8 cellular contexts compared by ENCODE assay signal in the genomic region with DNA sequence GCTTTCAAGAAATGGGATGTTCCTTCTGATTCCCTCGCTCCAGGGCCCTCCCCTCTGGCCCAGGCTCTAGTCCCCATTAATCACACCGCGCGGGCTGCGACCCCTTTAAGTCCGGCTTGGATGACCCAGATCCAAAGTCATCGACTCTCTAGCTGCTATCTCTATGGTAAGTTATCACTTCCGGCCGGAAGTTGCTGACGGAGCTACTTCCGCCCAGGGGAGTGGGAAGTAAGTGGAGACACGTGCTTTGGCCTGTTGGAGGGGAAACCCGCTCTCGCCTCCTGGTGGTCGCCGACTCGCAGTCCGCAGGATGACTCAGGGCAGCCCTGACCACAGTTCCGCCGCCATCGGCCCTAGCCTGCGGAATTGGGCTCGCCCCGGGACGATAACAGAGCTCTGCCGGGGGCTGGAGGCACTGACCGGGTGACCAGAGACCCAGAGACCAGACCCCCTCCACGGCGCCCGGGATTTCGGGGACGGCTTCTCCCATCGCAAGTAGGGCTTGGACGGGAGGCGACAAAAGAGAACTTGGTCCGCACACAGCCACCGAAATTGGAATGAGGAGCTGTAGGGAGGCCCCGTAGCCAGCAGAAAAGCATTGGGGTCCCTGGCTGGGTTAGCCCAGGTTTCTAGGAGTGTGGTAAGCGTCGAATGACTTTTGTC. TPM values are rescaled to one million over a fixed set of nuclear protein-coding genes. Genes with fewer than 3 reads are reported as not detected.
DNase-seq lines count a peak whose midpoint lies in the region; ATAC-seq and TF ChIP-seq lines count a peak whose summit lies in the region.

No MANE protein-coding gene starts in this region.

- H3K4me3 Mint-ChIP-seq in activated T-helper 2 cell treated with anti-CD3 and anti-CD28 coated beads, Interferon-gamma antibody, Interleukin-2, Interleukin-4, amounts not matched to agents 10 μg/mL and 5 μg/mL and 100 μg/mL, durations not matched to agents 14 hours and 24 hours and 36 hours (ENCODE audit: low read depth) = peak overlapping the region; percentile 91
- peak overlapping the region; percentile 79 for H3K4me3 Mint-ChIP-seq in natural killer cell treated with Interleukin-12 subunit alpha and Interleukin-12 subunit beta and Interleukin-15 and Interleukin-18, amount 100 ng/mL, for 72 hours

- peaks cover 51% of the 10 kb centered on the region for H3K36me3 Mint-ChIP-seq in activated T-helper 2 cell treated with anti-CD3 and anti-CD28 coated beads, Interferon-gamma antibody, Interleukin-2, Interleukin-4, amounts not matched to agents 10 μg/mL and 5 μg/mL and 100 μg/mL, durations not matched to agents 14 hours and 24 hours and 36 hours (ENCODE audit: low read depth)
- peaks cover 14% of the 10 kb centered on the region for H3K36me3 Mint-ChIP-seq in natural killer cell treated with Interleukin-12 subunit alpha and Interleukin-12 subunit beta and Interleukin-15 and Interleukin-18, amount 100 ng/mL, for 72 hours

- H3K27ac Mint-ChIP-seq in activated T-helper 2 cell treated with anti-CD3 and anti-CD28 coated beads, Interferon-gamma antibody, Interleukin-2, Interleukin-4, amounts not matched to agents 10 μg/mL and 5 μg/mL and 100 μg/mL, durations not matched to agents 14 hours and 24 hours and 36 hours = peak overlapping the region; percentile 94
- peak overlapping the region; percentile 97 to 99 for H3K27ac Mint-ChIP-seq in natural killer cell treated with Interleukin-12 subunit alpha and Interleukin-12 subunit beta and Interleukin-15 and Interleukin-18, amount 100 ng/mL, for 72 hours

- intact Hi-C loops in activated T-helper 2 cell treated with anti-CD3 and anti-CD28 coated beads, Interferon-gamma antibody, Interleukin-2, Interleukin-4, amounts not matched to agents 10 μg/mL and 5 μg/mL and 100 μg/mL, durations not matched to agents 14 hours and 24 hours and 36 hours (cut with micrococcal nuclease) = loop anchor here (1.0 to 5.0 kb wide), 4 partner anchors 39 to 351 kb away; a partner anchor contains a TSS

- H3K9me3 Mint-ChIP-seq in activated T-helper 2 cell treated with anti-CD3 and anti-CD28 coated beads, Interferon-gamma antibody, Interleukin-2, Interleukin-4, amounts not matched to agents 10 μg/mL and 5 μg/mL and 100 μg/mL, durations not matched to agents 14 hours and 24 hours and 36 hours = no peaks in the 10 kb centered on the region
- H3K9me3 Mint-ChIP-seq in natural killer cell treated with Interleukin-12 subunit alpha and Interleukin-12 subunit beta and Interleukin-15 and Interleukin-18, amount 100 ng/mL, for 72 hours = no peaks in the 10 kb centered on the region

- peak; percentile 98 for ATAC-seq in natural killer cell treated with Interleukin-12 subunit alpha and Interleukin-12 subunit beta and Interleukin-15 and Interleukin-18, amount 100 ng/mL, for 72 hours

- peak; percentile 99 for DNase-seq in ELR (ENCODE audit: low read depth)
- peak; percentile 80 for DNase-seq in GOT3 (lab: John Stamatoyannopoulos, UW)
- DNase-seq in RPMI7951 (ENCODE audit: low read depth) = peak; percentile 97
- DNase-seq in activated T-helper 2 cell treated with anti-CD3 and anti-CD28 coated beads, Interferon-gamma antibody, Interleukin-2, Interleukin-4, amounts not matched to agents 10 μg/mL and 5 μg/mL and 100 μg/mL, durations not matched to agents 14 hours and 24 hours and 36 hours (ENCODE audit: low spot score) = peak; percentile 80
- DNase-seq in fibroblast of pulmonary artery (ENCODE audit: low read depth) = peak; percentile 98
- peak; percentile 96 for DNase-seq in natural killer cell treated with Interleukin-12 subunit alpha and Interleukin-12 subunit beta and Interleukin-15 and Interleukin-18, amount 100 ng/mL, for 72 hours (ENCODE audit: low spot score)
- DNase-seq in stimulated activated naive CD4-positive, alpha-beta T cell treated with Interleukin-2 at 50 U/mL for 16 hours (lab: John Stamatoyannopoulos, UW) = peak; percentile 88

- H3K4me3 ChIP-seq in fibroblast of pulmonary artery (replicated peaks; ENCODE audit: low read depth, low read length) = peak overlapping the region; percentile 93

- TF ChIP-seq CTCF in LNCAP (IDR thresholded peaks at IDR 0.05) (peak; percentile 40; the same call in 1 of the 2 replicates), fibroblast of pulmonary artery (IDR thresholded peaks at IDR 0.05; ENCODE audit: low read length, missing control alignments) (peak; percentile 73)

- peaks cover 38% of the 10 kb centered on the region for H3K4me1 Mint-ChIP-seq in activated T-helper 2 cell treated with anti-CD3 and anti-CD28 coated beads, Interferon-gamma antibody, Interleukin-2, Interleukin-4, amounts not matched to agents 10 μg/mL and 5 μg/mL and 100 μg/mL, durations not matched to agents 14 hours and 24 hours and 36 hours (ENCODE audit: low read depth)
- peaks cover 32 to 37% of the 10 kb centered on the region in 2 donors for H3K4me1 Mint-ChIP-seq in natural killer cell treated with Interleukin-12 subunit alpha and Interleukin-12 subunit beta and Interleukin-15 and Interleukin-18, amount 100 ng/mL, for 72 hours (ENCODE audit: low read depth in 2 of 2)

- H3K27me3 Mint-ChIP-seq in activated T-helper 2 cell treated with anti-CD3 and anti-CD28 coated beads, Interferon-gamma antibody, Interleukin-2, Interleukin-4, amounts not matched to agents 10 μg/mL and 5 μg/mL and 100 μg/mL, durations not matched to agents 14 hours and 24 hours and 36 hours (ENCODE audit: low read depth) = peaks cover 2% of the 10 kb centered on the region
- peaks cover 0 to 5% of the 10 kb centered on the region in 2 donors for H3K27me3 Mint-ChIP-seq in natural killer cell treated with Interleukin-12 subunit alpha and Interleukin-12 subunit beta and Interleukin-15 and Interleukin-18, amount 100 ng/mL, for 72 hours

RNA-seq across cellular contexts. Expression of a gene that starts 52.2 kb away (rescaled TPM):
- total RNA-seq in RPMI7951 (2014; rRNA removed; shearing (Covaris generic)) = 13.5 and 24.9 TPM in 2 replicates
- 90.5 and 92.2 TPM in 2 replicates for total RNA-seq in activated T-helper 2 cell treated with anti-CD3 and anti-CD28 coated beads, Interferon-gamma antibody, Interleukin-2, Interleukin-4, amounts not matched to agents 10 μg/mL and 5 μg/mL and 100 μg/mL, durations not matched to agents 14 hours and 24 hours and 36 hours
- total RNA-seq in natural killer cell treated with Interleukin-12 subunit alpha and Interleukin-12 subunit beta and Interleukin-15 and Interleukin-18, amount 100 ng/mL, for 72 hours = 100 to 1,000 TPM in 1 of 2 donors, 10 to 100 TPM in 1; 91.6 to 117 TPM

Comparison
In these comparisons a context has a peak if more than half of its experiments do, and no peak if none do; other contexts are left out.
1. Peak in every context shown above with its lines: DNase-seq, ATAC-seq and H3K4me3 ChIP-seq.